ENCODE assay signal across 1 cellular context in the genomic region with DNA sequence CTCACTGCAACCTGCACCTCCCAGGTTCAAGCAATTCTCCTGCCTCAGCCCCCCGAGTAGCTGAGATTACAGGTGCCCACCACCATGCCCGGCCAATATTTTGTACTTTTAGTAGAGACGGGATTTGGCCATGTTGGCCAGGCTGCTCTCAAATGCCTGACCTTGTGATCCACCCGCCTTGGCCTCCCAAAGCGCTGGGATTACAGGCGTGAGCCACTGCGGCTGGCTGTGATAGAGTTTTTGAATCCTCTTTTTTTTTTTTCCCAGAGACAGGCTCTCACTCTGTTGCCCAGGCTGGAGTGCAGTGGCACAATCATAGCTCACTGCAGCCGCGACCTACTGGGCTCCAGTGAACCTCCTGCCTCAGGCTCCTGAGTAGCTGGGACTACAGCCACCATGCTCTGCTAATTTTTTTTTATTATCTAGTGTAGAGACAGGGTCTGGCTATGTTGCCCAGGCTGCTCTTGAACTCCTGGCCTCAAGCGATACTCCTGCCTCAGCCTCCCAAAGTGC.
TF ChIP-seq lines count a peak whose summit lies in the region.

No MANE protein-coding gene starts in this region.

TF ChIP-seq in HEK293, 187 proteins besides CTCF, POLR2A, EP300 and RAD21:
- TF ChIP-seq ZNF335 (tag by site-specific recombination; conservative IDR thresholded peaks at IDR 0.05): peak; percentile 40; the same call in 1 of the 2 replicates
